ENCODE assay signal across 12 cellular contexts in the genomic region with DNA sequence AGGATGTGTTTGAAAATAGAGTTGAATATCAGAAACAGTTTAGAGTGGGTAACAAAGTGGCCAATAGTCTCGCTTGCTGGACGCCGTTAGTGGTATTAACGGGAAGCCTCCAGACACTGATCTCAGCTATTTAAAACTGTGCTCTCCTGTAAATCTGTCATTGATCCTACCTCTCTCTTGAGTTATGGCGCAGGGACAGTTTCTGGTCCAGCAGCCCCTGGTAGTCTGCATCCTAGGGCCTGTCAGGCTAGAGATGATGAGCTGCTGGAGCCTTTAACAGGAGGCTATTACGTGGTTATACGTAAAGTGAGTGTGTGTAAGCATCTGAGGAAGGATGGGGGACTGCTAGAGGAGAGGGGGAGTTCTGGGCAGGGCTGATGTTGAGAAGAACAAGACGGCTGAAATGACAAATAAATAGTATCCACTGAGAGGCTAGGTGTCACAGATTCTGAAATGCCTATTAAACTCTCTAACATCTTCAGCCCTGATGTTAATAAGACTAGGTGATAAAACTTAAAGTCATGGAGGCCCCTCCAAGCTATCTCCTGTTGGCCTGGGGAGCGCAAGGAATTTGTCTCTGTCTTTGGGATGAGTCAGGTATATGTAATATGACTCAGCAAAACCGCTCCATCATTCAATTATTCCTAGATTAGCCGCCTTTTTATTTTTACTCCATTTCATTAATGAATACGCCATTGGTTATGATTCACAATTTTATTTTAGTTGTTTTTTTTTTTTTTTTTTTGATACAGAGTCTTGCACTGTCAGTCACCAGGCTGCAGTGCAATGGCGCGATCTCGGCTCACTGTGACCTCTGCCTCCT.
DNase-seq lines count a peak whose midpoint lies in the region; ATAC-seq and TF ChIP-seq lines count a peak whose summit lies in the region.
"Had no signal": no experiment of that assay in that cellular context is flagged by ENCODE, and none has a peak within 500 bp of the region (broad histone marks: within the 10 kb centered on the region; RNA-seq: fewer than 3 reads in every experiment).

No MANE protein-coding gene starts in this region.

- ATAC-seq in omental fat pad (ENCODE audit: low FRiP score) = peak; percentile 38

- DNase-seq in A172 (ENCODE audit: low spot score) = peak; percentile 42
- DNase-seq in RPMI7951 (ENCODE audit: low read depth) = peak; percentile 63
- peak; percentile 61 for DNase-seq in glomerular visceral epithelial cell (ENCODE audit: extremely low spot score)
- no peak for DNase-seq in omental fat pad (ENCODE audit: low spot score)
- no peak for DNase-seq in DMS79 treated with DMSO at 0.1 percent for 48 hours (lab: John Stamatoyannopoulos, UW)
- DNase-seq in nucleus accumbens (lab: John Stamatoyannopoulos, UW) = no peak
- no peak for DNase-seq in KBM-7
- no peak for DNase-seq in COLO829 (ENCODE audit: low spot score)
- DNase-seq: activated effector memory CD4-positive, alpha-beta T cell treated with Interleukin-2 at 50 U/mL for 16 hours; anterior cingulate cortex; KG1; midbrain had no signal

- TF ChIP-seq CTCF in omental fat pad (IDR thresholded peaks at IDR 0.05) = no peak

- in situ Hi-C loops in KBM-7 (cut with MboI; ENCODE audit: low pct_unique_long_range_greater_than_20kb, low sequenced_read_pairs) = no loop called here

Comparison
In these comparisons a context has a peak if more than half of its experiments do, and no peak if none do; other contexts are left out.
1. DNase-seq: peak in A172 (single experiment), RPMI7951 (single experiment) and glomerular visceral epithelial cell (single experiment); none in omental fat pad (single experiment), DMS79 treated with DMSO at 0.1 percent for 48 hours (single experiment), nucleus accumbens (0 of 56), KBM-7 (single experiment) and COLO829 (single experiment).